Comparison of ENCODE assay signal across 19 cellular contexts in the genomic region with DNA sequence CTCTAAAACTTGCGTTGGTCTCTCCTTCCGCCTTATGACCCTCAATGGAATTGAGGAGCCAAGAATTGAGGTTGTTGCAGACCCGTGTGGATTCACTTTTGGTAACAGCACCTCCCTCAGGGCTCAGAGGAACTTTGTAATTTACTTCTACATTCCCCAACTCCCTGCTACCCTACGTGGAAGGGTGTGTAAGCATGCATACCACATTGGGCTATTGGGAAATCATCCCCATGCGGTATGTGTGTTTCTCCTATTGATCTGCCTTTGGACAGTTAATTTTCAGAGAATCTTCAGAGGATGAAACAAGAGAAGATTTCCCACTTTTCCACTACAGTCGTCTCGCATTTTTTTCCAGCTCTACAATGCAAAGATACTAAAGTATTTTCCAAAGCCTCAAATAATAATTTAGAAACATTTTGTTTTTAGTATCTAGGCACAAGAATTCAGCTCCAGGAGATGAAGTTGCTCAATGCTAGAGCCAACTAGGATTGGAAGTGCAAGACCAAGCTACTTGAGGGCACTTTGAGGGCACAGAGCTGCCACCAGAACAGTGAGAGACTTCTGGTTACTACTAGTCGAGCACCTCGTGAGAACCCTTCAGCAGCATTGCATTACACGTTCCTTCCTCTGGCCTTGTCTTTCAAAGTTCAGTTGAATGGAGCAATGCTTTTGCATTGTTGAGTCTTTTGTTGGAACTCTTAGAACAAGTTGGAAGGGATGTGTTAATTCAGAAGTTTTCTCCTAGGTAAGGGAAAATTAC. TPM values are rescaled to one million over a fixed set of nuclear protein-coding genes. Genes with fewer than 3 reads are reported as not detected.
"Had no signal": no experiment of that assay in that cellular context is flagged by ENCODE, and none has a peak within 500 bp of the region (broad histone marks: within the 10 kb centered on the region; RNA-seq: fewer than 3 reads in every experiment).

No MANE protein-coding gene starts in this region.

- H3K27me3 ChIP-seq: pancreas, transverse colon had no signal

- DNase-seq: activated CD4-positive, alpha-beta T cell treated with anti-CD3 and anti-CD28 coated beads, Interleukin-2, amount 50 U/mL, for 1 hour; activated CD8-positive, alpha-beta memory T cell treated with anti-CD3 and anti-CD28 coated beads for 24 hours; activated naive CD8-positive, alpha-beta T cell treated with anti-CD3 and anti-CD28 coated beads, Interleukin-2, amount 10 ng/mL, durations not matched to agents 7 days and 5 days; cerebellar nuclear complex; effector CD8-positive, alpha-beta T cell; foreskin melanocyte; head of caudate nucleus; naive B cell; pancreas; retina; stimulated activated CD4-positive, alpha-beta T cell treated with anti-CD3 and anti-CD28 coated beads, Interleukin-15, amount 100 ng/mL, for 24 hours; stimulated activated CD4-positive, alpha-beta T cell treated with anti-CD3 and anti-CD28 coated beads, Interleukin-4, amount 100 ng/mL, for 24 hours; stimulated activated naive CD4-positive, alpha-beta T cell treated with Interleukin-2 at 50 U/mL for 16 hours; substantia nigra; T-helper 2 cell; transverse colon had no signal

- FAIRE-seq: endothelial cell of umbilical vein, pancreas had no signal

- H3K9me3 Mint-ChIP-seq: activated naive CD8-positive, alpha-beta T cell treated with anti-CD3 and anti-CD28 coated beads, Interleukin-2, amount 10 ng/mL, durations not matched to agents 7 days and 5 days; naive B cell had no signal

- H3K4me3 ChIP-seq: pancreas, skin epidermis, transverse colon had no signal

- H3K4me3 Mint-ChIP-seq: activated naive CD8-positive, alpha-beta T cell treated with anti-CD3 and anti-CD28 coated beads, Interleukin-2, amount 10 ng/mL, durations not matched to agents 7 days and 5 days; naive B cell had no signal

- H3K27me3 Mint-ChIP-seq: activated naive CD8-positive, alpha-beta T cell treated with anti-CD3 and anti-CD28 coated beads, Interleukin-2, amount 10 ng/mL, durations not matched to agents 7 days and 5 days; naive B cell had no signal

- H3K27ac Mint-ChIP-seq: activated naive CD8-positive, alpha-beta T cell treated with anti-CD3 and anti-CD28 coated beads, Interleukin-2, amount 10 ng/mL, durations not matched to agents 7 days and 5 days had no signal

- H3K9me3 ChIP-seq: pancreas, transverse colon had no signal

- H3K36me3 ChIP-seq: pancreas, transverse colon had no signal

- H3K27ac ChIP-seq: pancreas, transverse colon had no signal

- ATAC-seq: pancreas had no signal

RNA-seq across cellular contexts. Expression of a gene that starts 55.1 kb away (rescaled TPM):
- total RNA-seq: endothelial cell of umbilical vein had no signal
- polyA plus RNA-seq: endothelial cell of umbilical vein, fibroblast of lung had no signal
